ENCODE assay signal across 25 cellular contexts in genomic region chr19:36514012-36514612, GRCh38. TPM values are rescaled to one million over a fixed set of nuclear protein-coding genes. Genes with fewer than 3 reads are reported as not detected.
DNase-seq lines count a peak whose midpoint lies in the region; TF ChIP-seq lines count a peak whose summit lies in the region.
"Had no signal": no experiment of that assay in that cellular context is flagged by ENCODE, and none has a peak within 500 bp of the region (broad histone marks: within the 10 kb centered on the region; RNA-seq: fewer than 3 reads in every experiment).

No MANE protein-coding gene starts in this region.

- H3K4me1 Mint-ChIP-seq in progenitor cell of endocrine pancreas (ENCODE audit: low read depth) = no peaks in the 10 kb centered on the region
- H3K4me1 Mint-ChIP-seq: activated CD4-positive, alpha-beta T cell treated with anti-CD3 and anti-CD28 coated beads, Interleukin-2, amount 10 ng/mL, durations not matched to agents 7 days and 5 days; activated CD8-positive, alpha-beta memory T cell treated with anti-CD3 and anti-CD28 coated beads, Interleukin-2, amount 10 ng/mL, durations not matched to agents 7 days and 5 days; activated naive CD4-positive, alpha-beta T cell treated with anti-CD3 and anti-CD28 coated beads, Interleukin-2, amount 10 ng/mL, durations not matched to agents 7 days and 5 days; nephron progenitor cell had no signal

- TF ChIP-seq CTCF in fibroblast of mammary gland (conservative IDR thresholded peaks at IDR 0.05; ENCODE audit: control insufficient read depth, insufficient read depth, low read depth, low read length) (no peak), progenitor cell of endocrine pancreas (IDR thresholded peaks at IDR 0.05; ENCODE audit: unreplicated experiment) (no peak)

- H3K36me3 Mint-ChIP-seq in progenitor cell of endocrine pancreas (ENCODE audit: insufficient read depth) = peaks cover 76% of the 10 kb centered on the region

- DNase-seq in DMS53 (lab: John Stamatoyannopoulos, UW) (peak; percentile 33), DMS53 treated with DMSO at 0.1 percent for 48 hours (lab: John Stamatoyannopoulos, UW; ENCODE audit: unreplicated experiment) (no peak), adipocyte (ENCODE audit: low read depth) (no peak), fibroblast of mammary gland (ENCODE audit: low read depth) (peak; percentile 12), progenitor cell of endocrine pancreas (ENCODE audit: low spot score, unreplicated experiment) (no peak), NCI-H1092 treated with DMSO at 0.1 percent for 48 hours (lab: John Stamatoyannopoulos, UW) (no peak), NCI-H446 (lab: John Stamatoyannopoulos, UW) (no peak)
- no peak for DNase-seq in stimulated activated CD4-positive, alpha-beta T cell treated with anti-CD3 and anti-CD28 coated beads, Interleukin-1b, Interleukin-23, amount 100 ng/mL, for 48 hours
- DNase-seq: activated CD4-positive, alpha-beta T cell treated with anti-CD3 and anti-CD28 coated beads, Interleukin-2, amount 10 ng/mL, durations not matched to agents 7 days and 5 days; activated CD8-positive, alpha-beta memory T cell treated with anti-CD3 and anti-CD28 coated beads, Interleukin-2, amount 10 ng/mL, durations not matched to agents 7 days and 5 days; activated naive CD4-positive, alpha-beta T cell treated with anti-CD3 and anti-CD28 coated beads, Interleukin-2, amount 10 ng/mL, durations not matched to agents 7 days and 5 days; CD4-positive, alpha-beta memory T cell; central memory CD4-positive, alpha-beta T cell; dorsolateral prefrontal cortex; GDM1; heart right ventricle; Kasumi-1; NCI-H187 treated with DMSO at 0.1 percent for 48 hours; NCI-H226; NCI-H82; nephron progenitor cell; WERI-Rb-1 had no signal

- H3K4me3 ChIP-seq in adipocyte (ENCODE audit: low read length) (peak overlapping the region; percentile 69), fibroblast of mammary gland (ENCODE audit: control insufficient read depth, low read depth, low read length) (no peak overlapping the region)
- H3K4me3 ChIP-seq: ascending aorta, dorsolateral prefrontal cortex, heart right ventricle had no signal

- peaks cover 100% of the 10 kb centered on the region for H3K9me3 ChIP-seq in adipocyte (ENCODE audit: control insufficient read depth, low read length)

- peak overlapping the region; percentile 76 for H3K27ac Mint-ChIP-seq in progenitor cell of endocrine pancreas
- H3K27ac Mint-ChIP-seq: activated CD4-positive, alpha-beta T cell treated with anti-CD3 and anti-CD28 coated beads, Interleukin-2, amount 10 ng/mL, durations not matched to agents 7 days and 5 days; activated CD8-positive, alpha-beta memory T cell treated with anti-CD3 and anti-CD28 coated beads, Interleukin-2, amount 10 ng/mL, durations not matched to agents 7 days and 5 days; activated naive CD4-positive, alpha-beta T cell treated with anti-CD3 and anti-CD28 coated beads, Interleukin-2, amount 10 ng/mL, durations not matched to agents 7 days and 5 days; CD4-positive, alpha-beta memory T cell; nephron progenitor cell; T-helper 2 cell treated with Interferon-gamma antibody and Interleukin-4, amounts not matched to agents 5 μg/mL and 100 μg/mL, for 36 hours had no signal

- H3K27me3 Mint-ChIP-seq in progenitor cell of endocrine pancreas = no peaks in the 10 kb centered on the region
- H3K27me3 Mint-ChIP-seq: activated CD4-positive, alpha-beta T cell treated with anti-CD3 and anti-CD28 coated beads, Interleukin-2, amount 10 ng/mL, durations not matched to agents 7 days and 5 days; activated CD8-positive, alpha-beta memory T cell treated with anti-CD3 and anti-CD28 coated beads, Interleukin-2, amount 10 ng/mL, durations not matched to agents 7 days and 5 days; activated naive CD4-positive, alpha-beta T cell treated with anti-CD3 and anti-CD28 coated beads, Interleukin-2, amount 10 ng/mL, durations not matched to agents 7 days and 5 days; CD4-positive, alpha-beta memory T cell had no signal

- peaks cover 80% of the 10 kb centered on the region for H3K36me3 ChIP-seq in adipocyte (ENCODE audit: control insufficient read depth, insufficient read depth, low read length, severe bottlenecking)

- no peaks in the 10 kb centered on the region for H3K4me1 ChIP-seq in adipocyte (ENCODE audit: control insufficient read depth, insufficient read depth, low read length)
- H3K4me1 ChIP-seq: ascending aorta, heart right ventricle, parathyroid adenoma had no signal

- no peaks in the 10 kb centered on the region for H3K27me3 ChIP-seq in adipocyte (replicated peaks; ENCODE audit: control insufficient read depth, insufficient read depth, low read length)
- H3K27me3 ChIP-seq: ascending aorta, dorsolateral prefrontal cortex, heart right ventricle had no signal

- H3K4me3 Mint-ChIP-seq in progenitor cell of endocrine pancreas (ENCODE audit: low read depth) = no peak overlapping the region
- H3K4me3 Mint-ChIP-seq: activated CD4-positive, alpha-beta T cell treated with anti-CD3 and anti-CD28 coated beads, Interleukin-2, amount 10 ng/mL, durations not matched to agents 7 days and 5 days; activated CD8-positive, alpha-beta memory T cell treated with anti-CD3 and anti-CD28 coated beads, Interleukin-2, amount 10 ng/mL, durations not matched to agents 7 days and 5 days; activated naive CD4-positive, alpha-beta T cell treated with anti-CD3 and anti-CD28 coated beads, Interleukin-2, amount 10 ng/mL, durations not matched to agents 7 days and 5 days; CD4-positive, alpha-beta memory T cell; nephron progenitor cell; T-helper 2 cell treated with Interferon-gamma antibody and Interleukin-4, amounts not matched to agents 5 μg/mL and 100 μg/mL, for 36 hours had no signal

- H3K9me3 Mint-ChIP-seq in progenitor cell of endocrine pancreas (ENCODE audit: low read depth) = peaks cover 56% of the 10 kb centered on the region

- no peak overlapping the region for H3K9ac ChIP-seq in adipocyte (ENCODE audit: low read length)
- H3K9ac ChIP-seq: parathyroid adenoma had no signal

RNA-seq across cellular contexts. Expression of gene ZNF260, which starts 14.0 kb away (rescaled TPM):
- 38.3 and 45.4 TPM in 2 replicates for total RNA-seq in progenitor cell of endocrine pancreas

RNA-seq across cellular contexts. Expression of gene ZNF566, which starts 24.8 kb away (rescaled TPM):
- 23.2 and 24.7 TPM in 2 replicates for total RNA-seq in progenitor cell of endocrine pancreas

RNA-seq across cellular contexts. Expression of gene ZNF529, which starts 59.0 kb away (rescaled TPM):
- total RNA-seq in progenitor cell of endocrine pancreas = 19.7 and 24.3 TPM in 2 replicates

Comparison
In these comparisons a context has a peak if more than half of its experiments do, and no peak if none do; other contexts are left out.
1. DNase-seq: peak in DMS53 (single experiment) and fibroblast of mammary gland (single experiment); none in DMS53 treated with DMSO at 0.1 percent for 48 hours (single experiment), adipocyte (single experiment), progenitor cell of endocrine pancreas (single experiment), stimulated activated CD4-positive, alpha-beta T cell treated with anti-CD3 and anti-CD28 coated beads, Interleukin-1b, Interleukin-23, amount 100 ng/mL, for 48 hours (single experiment), NCI-H1092 treated with DMSO at 0.1 percent for 48 hours (single experiment) and NCI-H446 (0 of 2).